In the genomic region with DNA sequence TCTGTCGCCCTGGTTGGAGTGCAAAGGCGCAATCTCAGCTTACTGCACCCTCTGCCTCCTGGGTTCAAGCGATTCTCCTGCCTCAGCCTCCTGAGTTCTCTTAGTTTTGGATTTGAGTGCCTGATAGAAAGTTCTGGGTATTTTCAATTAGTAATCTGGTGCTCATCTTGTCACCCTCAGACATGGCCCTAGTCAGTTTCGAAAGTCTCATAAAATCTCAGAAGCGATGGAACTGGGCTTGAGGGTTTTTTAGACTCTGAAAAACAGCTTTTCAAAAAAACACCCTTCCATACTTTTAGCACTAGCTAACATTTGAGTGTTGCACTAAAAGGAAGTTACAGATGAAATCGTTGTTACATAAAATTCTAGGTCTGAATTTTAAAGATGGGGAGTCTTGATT, we compare ENCODE assay signal across 15 cellular contexts. TPM values are rescaled to one million over a fixed set of nuclear protein-coding genes. Genes with fewer than 3 reads are reported as not detected.
DNase-seq lines count a peak whose midpoint lies in the region; ATAC-seq, FAIRE-seq and TF ChIP-seq lines count a peak whose summit lies in the region.
"Had no signal": no experiment of that assay in that cellular context is flagged by ENCODE, and none has a peak within 500 bp of the region (broad histone marks: within the 10 kb centered on the region; RNA-seq: fewer than 3 reads in every experiment).

No MANE protein-coding gene starts in this region.

- intact Hi-C loops in activated CD4-positive, alpha-beta T cell treated with anti-CD3 and anti-CD28 coated beads for 36 hours (cut with DNase I, micrococcal nuclease), result no loop called here

- H3K9me3 Mint-ChIP-seq in mesothelial cell of epicardium, result no peaks in the 10 kb centered on the region
- H3K9me3 Mint-ChIP-seq in activated CD4-positive, alpha-beta T cell treated with anti-CD3 and anti-CD28 coated beads for 36 hours (ENCODE audit: low read depth), result no peaks in the 10 kb centered on the region
- H3K9me3 Mint-ChIP-seq: CD8-positive, alpha-beta T cell; endodermal cell had no signal

- no peaks in the 10 kb centered on the region for H3K4me1 Mint-ChIP-seq in mesothelial cell of epicardium
- peaks cover 21% of the 10 kb centered on the region for H3K4me1 Mint-ChIP-seq in activated CD4-positive, alpha-beta T cell treated with anti-CD3 and anti-CD28 coated beads for 36 hours

- POLR2A ChIA-PET in activated CD4-positive, alpha-beta T cell treated with anti-CD3 and anti-CD28 coated beads for 36 hours (lab: Charles Lee), result no interaction called here

- no peak for TF ChIP-seq CTCF in mesothelial cell of epicardium (IDR thresholded peaks at IDR 0.05; ENCODE audit: unreplicated experiment)

- FAIRE-seq in RCC 7860 (lab: Jason Lieb, UNC), result no peak

- no peak overlapping the region for H3K4me3 Mint-ChIP-seq in mesothelial cell of epicardium
- no peak overlapping the region for H3K4me3 Mint-ChIP-seq in activated CD4-positive, alpha-beta T cell treated with anti-CD3 and anti-CD28 coated beads for 36 hours
- H3K4me3 Mint-ChIP-seq: activated naive CD8-positive, alpha-beta T cell; CD8-positive, alpha-beta T cell; endodermal cell had no signal

- no peak for DNase-seq in mesothelial cell of epicardium (ENCODE audit: low spot score in 2 of 2, unreplicated experiment in 2 of 2)
- DNase-seq in activated CD4-positive, alpha-beta T cell treated with anti-CD3 and anti-CD28 coated beads for 36 hours, result no peak
- no peak for DNase-seq in HuH-7 (ENCODE audit: low spot score)
- DNase-seq in RCC 7860 (ENCODE audit: low spot score), result no peak
- DNase-seq: activated CD4-positive, alpha-beta T cell treated with anti-CD3 and anti-CD28 coated beads for 48 hours; CD8-positive, alpha-beta T cell; endodermal cell; IMR-90; mucosa of descending colon; SJCRH30 had no signal

- CTCF ChIA-PET in activated CD4-positive, alpha-beta T cell treated with anti-CD3 and anti-CD28 coated beads for 36 hours (lab: Charles Lee), result interaction anchor here (0.6 to 0.9 kb wide), 2 partner anchors 27 to 139 kb away, joined by 3 read pairs; no protein-coding TSS in a partner anchor

- no peaks in the 10 kb centered on the region for H3K27me3 Mint-ChIP-seq in mesothelial cell of epicardium (ENCODE audit: low read depth)
- no peaks in the 10 kb centered on the region for H3K27me3 Mint-ChIP-seq in activated CD4-positive, alpha-beta T cell treated with anti-CD3 and anti-CD28 coated beads for 36 hours
- H3K27me3 Mint-ChIP-seq: activated naive CD8-positive, alpha-beta T cell had no signal

- H3K27ac Mint-ChIP-seq in mesothelial cell of epicardium, result no peak overlapping the region
- no peak overlapping the region for H3K27ac Mint-ChIP-seq in activated CD4-positive, alpha-beta T cell treated with anti-CD3 and anti-CD28 coated beads for 36 hours
- H3K27ac Mint-ChIP-seq: activated naive CD8-positive, alpha-beta T cell; CD8-positive, alpha-beta T cell; endodermal cell had no signal

- H3K36me3 Mint-ChIP-seq in mesothelial cell of epicardium, result no peaks in the 10 kb centered on the region
- no peaks in the 10 kb centered on the region for H3K36me3 Mint-ChIP-seq in activated CD4-positive, alpha-beta T cell treated with anti-CD3 and anti-CD28 coated beads for 36 hours (ENCODE audit: low read depth)
- H3K36me3 Mint-ChIP-seq: activated naive CD8-positive, alpha-beta T cell; CD8-positive, alpha-beta T cell had no signal

- peak; percentile 61 for ATAC-seq in GM18498 (IDR thresholded peaks at IDR 0.05; ENCODE audit: unreplicated experiment)
- peak; percentile 52 for ATAC-seq in GM19452 (IDR thresholded peaks at IDR 0.05; ENCODE audit: unreplicated experiment)
- peak; percentile 53 for ATAC-seq in HG02885 (IDR thresholded peaks at IDR 0.05; ENCODE audit: poor library complexity, unreplicated experiment)
- peak; percentile 28 for ATAC-seq in HG03575 (IDR thresholded peaks at IDR 0.05; ENCODE audit: extremely low read depth, insufficient number of reproducible peaks, low FRiP score, unreplicated experiment)
- ATAC-seq in activated CD4-positive, alpha-beta T cell treated with anti-CD3 and anti-CD28 coated beads for 36 hours, result no peak
- ATAC-seq: CD8-positive, alpha-beta T cell had no signal

RNA-seq across cellular contexts. Expression of a gene that starts 9.4 kb away (rescaled TPM):
- total RNA-seq in mesothelial cell of epicardium, result 33.6 to 37.6 TPM (median 34.9 TPM) in 3 replicates
- 100 to 1,000 TPM; 105 to 108 TPM for total RNA-seq in activated CD4-positive, alpha-beta T cell treated with anti-CD3 and anti-CD28 coated beads for 36 hours
